23 cellular contexts compared by ENCODE assay signal in genomic region chr11:35558468-35558867, GRCh38. TPM values are rescaled to one million over a fixed set of nuclear protein-coding genes. Genes with fewer than 3 reads are reported as not detected.
DNase-seq lines count a peak whose midpoint lies in the region; ATAC-seq, FAIRE-seq and TF ChIP-seq lines count a peak whose summit lies in the region.
"Had no signal": no experiment of that assay in that cellular context is flagged by ENCODE, and none has a peak within 500 bp of the region (broad histone marks: within the 10 kb centered on the region; RNA-seq: fewer than 3 reads in every experiment).

No MANE protein-coding gene starts in this region.

- H3K27ac ChIP-seq in astrocyte (ENCODE audit: low read depth, low read length) (no peak overlapping the region), gastroesophageal sphincter (peak overlapping the region in 1 of 4 donors; percentile 44), osteoblast (ENCODE audit: low read depth, low read length) (no peak overlapping the region), small intestine (ENCODE audit: low read depth in 1 of 2, low read length in 1 of 2) (no peak overlapping the region)
- H3K27ac ChIP-seq: body of pancreas, gastrocnemius medialis, GM23248, HL-60 had no signal

- no peak overlapping the region for H2AFZ ChIP-seq in astrocyte (ENCODE audit: low read depth, low read length)
- H2AFZ ChIP-seq in osteoblast (ENCODE audit: low read length), result no peak overlapping the region
- H2AFZ ChIP-seq: GM23248 had no signal

- H3K4me1 ChIP-seq in astrocyte (ENCODE audit: insufficient read depth, low read length) (peaks cover 11% of the 10 kb centered on the region), gastroesophageal sphincter (peaks cover 0 to 14% (median 4%) of the 10 kb centered on the region in 3 donors), osteoblast (ENCODE audit: insufficient read depth, low read length) (peaks cover 29% of the 10 kb centered on the region), small intestine (ENCODE audit: control insufficient read depth in 2 of 2, insufficient read depth in 1 of 2, low read depth in 1 of 2, low read length in 1 of 2) (no peaks in the 10 kb centered on the region)
- H3K4me1 ChIP-seq: body of pancreas, gastrocnemius medialis had no signal

- H3K79me2 ChIP-seq in astrocyte (ENCODE audit: insufficient read depth, low read length) (no peaks in the 10 kb centered on the region), osteoblast (ENCODE audit: insufficient read depth, low read length) (no peaks in the 10 kb centered on the region)

- ATAC-seq in gastroesophageal sphincter (peak; percentile 84), HG02678 (IDR thresholded peaks at IDR 0.05; ENCODE audit: unreplicated experiment) (no peak)
- ATAC-seq in stimulated activated naive CD8-positive, alpha-beta T cell treated with anti-CD3 and anti-CD28 coated beads, Interleukin-15, Interleukin-2, amounts not matched to agents 100 U/mL and 50 U/mL, for 24 hours, result no peak
- ATAC-seq: body of pancreas, GM12878 had no signal

- H3K9me3 Mint-ChIP-seq in astrocyte (ENCODE audit: unreplicated experiment), result no peaks in the 10 kb centered on the region
- no peaks in the 10 kb centered on the region for H3K9me3 Mint-ChIP-seq in glutamatergic neuron (ENCODE audit: unreplicated experiment)
- H3K9me3 Mint-ChIP-seq: activated CD4-positive, alpha-beta memory T cell treated with anti-CD3 and anti-CD28 coated beads for 36 hours; activated naive CD4-positive, alpha-beta T cell treated with anti-CD3 and anti-CD28 coated beads, Interleukin-2, amount 10 ng/mL, durations not matched to agents 7 days and 5 days had no signal

- TF ChIP-seq CTCF in AG10803 (conservative IDR thresholded peaks at IDR 0.05; ENCODE audit: low read length) (no peak), astrocyte (IDR thresholded peaks at IDR 0.05; ENCODE audit: insufficient read depth, low read depth, low read length) (no peak), gastroesophageal sphincter (IDR thresholded peaks at IDR 0.05) (peak in 2 of 4 experiments; percentile 30 to 44), osteoblast (IDR thresholded peaks at IDR 0.05; ENCODE audit: extremely low read depth, low read depth, low read length) (no peak), glutamatergic neuron (IDR thresholded peaks at IDR 0.05; ENCODE audit: partially characterized antibody, unreplicated experiment) (no peak)

- H3K4me1 Mint-ChIP-seq in astrocyte (ENCODE audit: low read depth, unreplicated experiment) (peaks cover 19% of the 10 kb centered on the region), glutamatergic neuron (ENCODE audit: low read depth, unreplicated experiment) (peaks cover 5% of the 10 kb centered on the region)
- H3K4me1 Mint-ChIP-seq: activated naive CD4-positive, alpha-beta T cell treated with anti-CD3 and anti-CD28 coated beads, Interleukin-2, amount 10 ng/mL, durations not matched to agents 7 days and 5 days; CD4-positive, CD25-positive, alpha-beta regulatory T cell; neural crest cell had no signal

- H3K9me3 ChIP-seq in astrocyte (ENCODE audit: insufficient read depth, low read depth, low read length) (no peaks in the 10 kb centered on the region), gastroesophageal sphincter (no peaks in the 10 kb centered on the region), osteoblast (ENCODE audit: low read depth, low read length) (no peaks in the 10 kb centered on the region), small intestine (ENCODE audit: control insufficient read depth, low read depth) (no peaks in the 10 kb centered on the region)
- H3K9me3 ChIP-seq: body of pancreas, gastrocnemius medialis had no signal

- DNase-seq in AG10803 (ENCODE audit: low read depth) (peak; percentile 75), astrocyte (ENCODE audit: low read depth) (no peak), osteoblast (ENCODE audit: insufficient read length, low spot score, missing footprints) (peak; percentile 76), glutamatergic neuron (no peak), small intestine (no peak)
- DNase-seq in stimulated activated naive CD8-positive, alpha-beta T cell treated with anti-CD3 and anti-CD28 coated beads, Interleukin-15, Interleukin-2, amounts not matched to agents 100 U/mL and 50 U/mL, for 24 hours, result no peak
- DNase-seq: activated CD4-positive, alpha-beta memory T cell treated with anti-CD3 and anti-CD28 coated beads for 36 hours; activated CD4-positive, CD25-positive, alpha-beta regulatory T cell; activated naive CD4-positive, alpha-beta T cell treated with anti-CD3 and anti-CD28 coated beads, Interleukin-2, amount 10 ng/mL, durations not matched to agents 7 days and 5 days; body of pancreas; CD4-positive, CD25-positive, alpha-beta regulatory T cell; gastrocnemius medialis; GM23248; NCI-H1436; NCI-H510A treated with DMSO at 0.1 percent for 48 hours; RPMI8226; stimulated activated CD4-positive, alpha-beta T cell treated with anti-CD3 and anti-CD28 coated beads, Interleukin-15, amount 100 ng/mL, for 24 hours had no signal

- H3K36me3 ChIP-seq in astrocyte (ENCODE audit: insufficient read depth, low read length) (no peaks in the 10 kb centered on the region), gastroesophageal sphincter (no peaks in the 10 kb centered on the region), osteoblast (ENCODE audit: insufficient read depth, low read length) (no peaks in the 10 kb centered on the region), small intestine (ENCODE audit: control insufficient read depth in 2 of 2, insufficient read depth in 2 of 2, low read length in 2 of 2) (no peaks in the 10 kb centered on the region)
- H3K36me3 ChIP-seq: gastrocnemius medialis had no signal

- H3K4me3 Mint-ChIP-seq in astrocyte (ENCODE audit: unreplicated experiment) (no peak overlapping the region), glutamatergic neuron (ENCODE audit: unreplicated experiment) (no peak overlapping the region)
- H3K4me3 Mint-ChIP-seq: activated CD4-positive, alpha-beta memory T cell treated with anti-CD3 and anti-CD28 coated beads for 36 hours; activated naive CD4-positive, alpha-beta T cell treated with anti-CD3 and anti-CD28 coated beads, Interleukin-2, amount 10 ng/mL, durations not matched to agents 7 days and 5 days; CD4-positive, CD25-positive, alpha-beta regulatory T cell; neural crest cell had no signal

- no peak overlapping the region for H3K9ac ChIP-seq in astrocyte (ENCODE audit: low read length)
- H3K9ac ChIP-seq: GM23248 had no signal

- H3K4me2 ChIP-seq in astrocyte (ENCODE audit: low read length), result no peak overlapping the region
- H3K4me2 ChIP-seq in osteoblast (ENCODE audit: insufficient read depth, low read length), result no peak overlapping the region

- H3K4me3 ChIP-seq in AG10803 (ENCODE audit: low read length) (no peak overlapping the region), astrocyte (ENCODE audit: insufficient read depth, low read depth, low read length) (no peak overlapping the region), gastroesophageal sphincter (no peak overlapping the region), osteoblast (ENCODE audit: insufficient read depth, low read length) (no peak overlapping the region), small intestine (ENCODE audit: low read depth in 1 of 2, low read length in 2 of 2) (no peak overlapping the region)
- H3K4me3 ChIP-seq: body of pancreas, coronary artery, gastrocnemius medialis, GM12878, GM23248 had no signal

- H4K20me1 ChIP-seq in astrocyte (ENCODE audit: insufficient read depth, low read length), result no peaks in the 10 kb centered on the region
- no peaks in the 10 kb centered on the region for H4K20me1 ChIP-seq in osteoblast (ENCODE audit: insufficient read depth, low read length)

- FAIRE-seq in astrocyte (lab: Jason Lieb, UNC) (no peak), small intestine (lab: Jason Lieb, UNC) (no peak)
- FAIRE-seq: GM12878 had no signal

- H3K27me3 ChIP-seq in astrocyte (ENCODE audit: insufficient read depth, low read length) (no peaks in the 10 kb centered on the region), gastroesophageal sphincter (no peaks in the 10 kb centered on the region), osteoblast (ENCODE audit: insufficient read depth, low read length) (no peaks in the 10 kb centered on the region), small intestine (ENCODE audit: control insufficient read depth in 2 of 2, insufficient read depth in 2 of 2, low read length in 2 of 2) (peaks cover 0 to 2% of the 10 kb centered on the region in 2 donors)
- H3K27me3 ChIP-seq: body of pancreas, gastrocnemius medialis had no signal

- H3K36me3 Mint-ChIP-seq in astrocyte (ENCODE audit: low read depth, unreplicated experiment) (no peaks in the 10 kb centered on the region), glutamatergic neuron (ENCODE audit: unreplicated experiment) (no peaks in the 10 kb centered on the region)
- H3K36me3 Mint-ChIP-seq: activated CD4-positive, alpha-beta memory T cell treated with anti-CD3 and anti-CD28 coated beads for 36 hours; activated naive CD4-positive, alpha-beta T cell treated with anti-CD3 and anti-CD28 coated beads, Interleukin-2, amount 10 ng/mL, durations not matched to agents 7 days and 5 days; CD4-positive, CD25-positive, alpha-beta regulatory T cell had no signal

- no peak for TF ChIP-seq POLR2A in gastroesophageal sphincter (IDR thresholded peaks at IDR 0.05)

- 0 to 16% methylated on average over 3 of the region's 3 CpGs for WGBS in gastroesophageal sphincter (ENCODE audit: low coverage in 1 of 2), 2 donors
- 55 to 79% (median 78%) methylated on average over 3 of the region's 3 CpGs for WGBS in small intestine, 3 donors

- H3K27ac Mint-ChIP-seq in astrocyte (ENCODE audit: unreplicated experiment), result peak overlapping the region; percentile 43
- no peak overlapping the region for H3K27ac Mint-ChIP-seq in glutamatergic neuron (ENCODE audit: unreplicated experiment)
- H3K27ac Mint-ChIP-seq: activated CD4-positive, alpha-beta memory T cell treated with anti-CD3 and anti-CD28 coated beads for 36 hours; activated naive CD4-positive, alpha-beta T cell treated with anti-CD3 and anti-CD28 coated beads, Interleukin-2, amount 10 ng/mL, durations not matched to agents 7 days and 5 days; CD4-positive, CD25-positive, alpha-beta regulatory T cell had no signal

- H3K27me3 Mint-ChIP-seq in astrocyte (ENCODE audit: low read depth, unreplicated experiment), result peaks cover 9% of the 10 kb centered on the region
- peaks cover 4% of the 10 kb centered on the region for H3K27me3 Mint-ChIP-seq in glutamatergic neuron (ENCODE audit: unreplicated experiment)

- TF ChIP-seq EP300 in gastroesophageal sphincter (IDR thresholded peaks at IDR 0.05), result no peak

RNA-seq across cellular contexts. Expression of gene PAMR1, which starts 33.1 kb away (rescaled TPM):
- total RNA-seq in astrocyte, result 12.6 and 18.0 TPM in 2 replicates
- 10 to 100 TPM in 1 of 4 donors, 1 to 10 TPM in 3; 4.2 to 17.3 (median 5.6) TPM for total RNA-seq in gastroesophageal sphincter
- 49.9 and 60.7 TPM in 2 replicates for total RNA-seq in osteoblast
- total RNA-seq in glutamatergic neuron (ENCODE audit: unreplicated experiment), result 10.6 TPM
- 1 to 10 TPM in 2 of 3 donors, not detected in 1; 1.4 to 4.9 TPM for polyA plus RNA-seq in small intestine
- total RNA-seq: activated CD4-positive, alpha-beta memory T cell treated with anti-CD3 and anti-CD28 coated beads for 36 hours; CD4-positive, CD25-positive, alpha-beta regulatory T cell; GM12878 had no signal
- polyA plus RNA-seq: CD4-positive, CD25-positive, alpha-beta regulatory T cell had no signal

RNA-seq across cellular contexts. Expression of gene FJX1, which starts 59.8 kb away (rescaled TPM):
- total RNA-seq in astrocyte, result 47.9 and 50.2 TPM in 2 replicates
- total RNA-seq in gastroesophageal sphincter, result 10 to 100 TPM in 1 of 4 donors, 1 to 10 TPM in 2, under 1 TPM in 1; 0.93 to 10.1 (median 5.9) TPM
- total RNA-seq in osteoblast, result 10.3 and 13.8 TPM in 2 replicates
- total RNA-seq in glutamatergic neuron (ENCODE audit: unreplicated experiment), result 74.3 TPM
- under 1 TPM in 1 of 3 donors, not detected in 2; 0.79 TPM for polyA plus RNA-seq in small intestine
- total RNA-seq: CD4-positive, CD25-positive, alpha-beta regulatory T cell had no signal
- polyA plus RNA-seq: CD4-positive, CD25-positive, alpha-beta regulatory T cell had no signal

Comparison
In these comparisons a context has a peak if more than half of its experiments do, and no peak if none do; other contexts are left out.
1. DNase-seq: peak in AG10803 (single experiment) and osteoblast (single experiment); none in astrocyte (single experiment), glutamatergic neuron (single experiment), stimulated activated naive CD8-positive, alpha-beta T cell treated with anti-CD3 and anti-CD28 coated beads, Interleukin-15, Interleukin-2, amounts not matched to agents 100 U/mL and 50 U/mL, for 24 hours (single experiment) and small intestine (single experiment).